1 cellular context compared by ENCODE assay signal in genomic region chr9:114604974-114605373, GRCh38.
TF ChIP-seq lines count a peak whose summit lies in the region.

No MANE protein-coding gene starts in this region.

TF ChIP-seq in HepG2, 621 proteins besides CTCF, POLR2A, EP300 and RAD21:
- TF ChIP-seq HDAC1 (CRISPR knock-in tag; IDR thresholded peaks at IDR 0.05) (no peak), ZNF609 (CRISPR knock-in tag; IDR thresholded peaks at IDR 0.05; ENCODE audit: borderline replicate concordance) (no peak), ZNF83 (CRISPR knock-in tag; IDR thresholded peaks at IDR 0.05; ENCODE audit: borderline replicate concordance) (no peak), ETV6 (CRISPR knock-in tag; conservative IDR thresholded peaks at IDR 0.05) (no peak), NR2F1 (CRISPR knock-in tag; IDR thresholded peaks at IDR 0.05) (no peak), RORA (CRISPR knock-in tag; IDR thresholded peaks at IDR 0.05) (no peak), ZNF383 (CRISPR knock-in tag; IDR thresholded peaks at IDR 0.05; ENCODE audit: borderline replicate concordance) (no peak), AHDC1 (CRISPR knock-in tag; IDR thresholded peaks at IDR 0.05; ENCODE audit: borderline replicate concordance) (no peak), ZNF317 (CRISPR knock-in tag; IDR thresholded peaks at IDR 0.05) (no peak), RAD51 (IDR thresholded peaks at IDR 0.05; ENCODE audit: borderline replicate concordance) (no peak), KLF9 (CRISPR knock-in tag; IDR thresholded peaks at IDR 0.05; ENCODE audit: low read depth) (no peak), NFKB2 (CRISPR knock-in tag; IDR thresholded peaks at IDR 0.05; ENCODE audit: borderline replicate concordance) (no peak), SP4 (CRISPR knock-in tag; IDR thresholded peaks at IDR 0.05) (no peak), FUBP1 (CRISPR knock-in tag; IDR thresholded peaks at IDR 0.05; ENCODE audit: borderline replicate concordance) (no peak), SALL1 (CRISPR knock-in tag; IDR thresholded peaks at IDR 0.05) (no peak)
